In the genomic region with DNA sequence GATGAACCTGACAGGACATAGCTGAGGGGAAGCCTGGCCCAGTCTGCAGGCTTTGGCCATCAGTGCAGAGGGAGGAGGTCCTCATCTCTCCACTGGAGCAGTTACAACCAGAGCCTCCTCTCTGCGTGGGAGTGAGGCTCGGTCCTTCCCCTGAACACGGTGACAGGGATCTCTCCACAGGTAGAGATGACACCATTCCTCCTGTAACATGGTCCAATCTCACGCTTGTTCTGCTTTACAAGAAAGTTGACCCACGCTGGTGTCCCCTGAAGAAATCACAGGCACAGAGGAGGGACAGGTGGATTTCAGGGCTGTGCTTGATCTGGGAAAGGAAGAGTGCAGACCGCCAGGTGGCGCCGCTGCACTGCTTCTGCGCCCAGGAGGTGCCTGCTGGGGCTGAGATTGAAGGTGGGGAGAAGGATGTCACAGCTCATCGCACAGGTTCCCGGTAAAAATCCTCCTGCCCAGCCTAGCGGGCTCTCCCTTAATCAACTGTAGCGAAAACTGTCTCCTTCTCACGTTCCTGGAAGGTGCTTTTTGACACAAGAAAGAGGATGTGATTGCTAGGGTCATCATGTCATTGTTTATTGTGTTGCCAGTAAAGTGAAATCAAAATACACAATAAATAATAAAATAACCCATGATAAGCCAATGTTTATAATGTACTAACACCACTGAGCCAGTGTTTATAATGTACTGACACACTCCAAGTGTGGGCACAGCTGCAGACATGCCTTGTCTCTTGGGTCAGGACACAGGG, we compare ENCODE assay signal across 8 cellular contexts. TPM values are rescaled to one million over a fixed set of nuclear protein-coding genes. Genes with fewer than 3 reads are reported as not detected.
DNase-seq lines count a peak whose midpoint lies in the region; ATAC-seq and TF ChIP-seq lines count a peak whose summit lies in the region.

No MANE protein-coding gene starts in this region.

- H4K20me1 ChIP-seq in neural cell (ENCODE audit: insufficient read depth) = no peaks in the 10 kb centered on the region

- H3K27ac ChIP-seq in neural cell (ENCODE audit: low read length) = no peak overlapping the region

- peaks cover 31% of the 10 kb centered on the region for H3K27me3 ChIP-seq in neural cell (ENCODE audit: insufficient read depth, low read depth, low read length)

- no peaks in the 10 kb centered on the region for H3K9me2 ChIP-seq in neural cell (ENCODE audit: insufficient read depth, low read length)

- H3K9me3 Mint-ChIP-seq in activated T-cell treated with anti-CD3 and anti-CD28 coated beads, Interleukin-2, amount 50 U/mL, for 72 hours = no peaks in the 10 kb centered on the region

- peaks cover 43% of the 10 kb centered on the region for H3K27me3 Mint-ChIP-seq in activated T-cell treated with anti-CD3 and anti-CD28 coated beads, Interleukin-2, amount 50 U/mL, for 72 hours (ENCODE audit: low read depth)

- H3F3A ChIP-seq in neural cell (ENCODE audit: insufficient read depth, low read length, poor library complexity, severe bottlenecking) = no peaks in the 10 kb centered on the region

- no peaks in the 10 kb centered on the region for H3K9me3 ChIP-seq in neural cell (ENCODE audit: low read length)

- DNase-seq in DMS153 treated with DMSO at 0.1 percent for 48 hours (lab: John Stamatoyannopoulos, UW; ENCODE audit: unreplicated experiment) (peak; percentile 56), HuH-7 (ENCODE audit: low spot score) (peak; percentile 66), RKO (ENCODE audit: low spot score) (peak; percentile 58), fibroblast of peridontal ligament (ENCODE audit: extremely low read depth) (peak; percentile 56), amniotic stem cell (lab: John Stamatoyannopoulos, UW) (no peak)
- DNase-seq in activated T-cell treated with anti-CD3 and anti-CD28 coated beads, Interleukin-2, amount 50 U/mL, for 72 hours = peak; percentile 83 to 90
- peak; percentile 88 for DNase-seq in stimulated activated naive CD8-positive, alpha-beta T cell treated with anti-CD3 and anti-CD28 coated beads, Interleukin-15, Interleukin-2, amounts not matched to agents 100 U/mL and 50 U/mL, for 24 hours

- peaks cover 39% of the 10 kb centered on the region for H3K4me1 Mint-ChIP-seq in activated T-cell treated with anti-CD3 and anti-CD28 coated beads, Interleukin-2, amount 50 U/mL, for 72 hours (ENCODE audit: low read depth)

- no peak for TF ChIP-seq EP300 in neural cell (conservative IDR thresholded peaks at IDR 0.05; ENCODE audit: poor library complexity, severe bottlenecking)

- H2AFZ ChIP-seq in neural cell (ENCODE audit: low read depth, low read length) = no peak overlapping the region

- H3K36me3 ChIP-seq in neural cell (ENCODE audit: insufficient read depth, low read length) = no peaks in the 10 kb centered on the region

- peak; percentile 63 to 71 for ATAC-seq in activated T-cell treated with anti-CD3 and anti-CD28 coated beads, Interleukin-2, amount 50 U/mL, for 72 hours (replicated peaks in 1 of 2)
- ATAC-seq in stimulated activated naive CD8-positive, alpha-beta T cell treated with anti-CD3 and anti-CD28 coated beads, Interleukin-15, Interleukin-2, amounts not matched to agents 100 U/mL and 50 U/mL, for 24 hours = peak; percentile 84

- peak overlapping the region; percentile 26 to 43 for H3K4me3 Mint-ChIP-seq in activated T-cell treated with anti-CD3 and anti-CD28 coated beads, Interleukin-2, amount 50 U/mL, for 72 hours

- peak; percentile 98 for TF ChIP-seq CTCF in neural cell (IDR thresholded peaks at IDR 0.05; ENCODE audit: poor library complexity, severe bottlenecking)

- H3K4me3 ChIP-seq in neural cell (ENCODE audit: low read length) = peak overlapping the region; percentile 22

- no peak overlapping the region for H3K9ac ChIP-seq in neural cell (ENCODE audit: low read length)

- H3K4me2 ChIP-seq in neural cell (ENCODE audit: low read length) = no peak overlapping the region

- H3K79me2 ChIP-seq in neural cell (replicated peaks; ENCODE audit: insufficient read depth, low read length) = no peaks in the 10 kb centered on the region

- peak; percentile 98 for TF ChIP-seq RAD21 in neural cell (conservative IDR thresholded peaks at IDR 0.05)

- no peak overlapping the region for H3K27ac Mint-ChIP-seq in activated T-cell treated with anti-CD3 and anti-CD28 coated beads, Interleukin-2, amount 50 U/mL, for 72 hours

- H3K36me3 Mint-ChIP-seq in activated T-cell treated with anti-CD3 and anti-CD28 coated beads, Interleukin-2, amount 50 U/mL, for 72 hours (ENCODE audit: insufficient read depth in 2 of 2) = no peaks in the 10 kb centered on the region

TF ChIP-seq in neural cell, 6 proteins besides CTCF, POLR2A, EP300 and RAD21:
- TF ChIP-seq POLR2AphosphoS5 (IDR thresholded peaks at IDR 0.05) = no peak
- TF ChIP-seq EZH2 (IDR thresholded peaks at IDR 0.05; ENCODE audit: borderline replicate concordance, insufficient read depth, low read length, poor library complexity, severe bottlenecking) = no peak
- TF ChIP-seq SMC3 (conservative IDR thresholded peaks at IDR 0.05; ENCODE audit: poor library complexity) = peak; percentile 99
- TF ChIP-seq REST (IDR thresholded peaks at IDR 0.05; ENCODE audit: borderline replicate concordance) = no peak
- no peak for TF ChIP-seq TAF1 (IDR thresholded peaks at IDR 0.05; ENCODE audit: low read depth)

RNA-seq across cellular contexts. Expression of gene HLA-G, which starts 20.4 kb away (rescaled TPM):
- under 1 TPM in 1 of 2 donors, not detected in 1; 0.37 TPM for total RNA-seq in activated T-cell treated with anti-CD3 and anti-CD28 coated beads, Interleukin-2, amount 50 U/mL, for 72 hours
- not detected in 2 replicates for polyA plus RNA-seq in neural cell
- not detected in 2 replicates for polyA minus RNA-seq in neural cell
